In genomic region chr15:65266469-65266868, GRCh38 we compare ENCODE assay signal across 24 cellular contexts. TPM values are rescaled to one million over a fixed set of nuclear protein-coding genes. Genes with fewer than 3 reads are reported as not detected.
"Had no signal": no experiment of that assay in that cellular context is flagged by ENCODE, and none has a peak within 500 bp of the region (broad histone marks: within the 10 kb centered on the region; RNA-seq: fewer than 3 reads in every experiment).

No MANE protein-coding gene starts in this region.

- H3K36me3 ChIP-seq: ovary, transverse colon, uterus had no signal

- ATAC-seq: gastrocnemius medialis; left lobe of liver; natural killer cell; right lobe of liver; stimulated activated effector memory CD8-positive, alpha-beta T cell treated with anti-CD3 and anti-CD28 coated beads, Interleukin-12 subunit alpha, Interleukin-12 subunit beta, amount 100 ng/mL, for 72 hours; upper lobe of right lung had no signal

- H3K4me1 ChIP-seq: right lobe of liver had no signal

- DNase-seq: cortex of kidney; dorsolateral prefrontal cortex; effector CD4-positive, alpha-beta T cell; foreskin fibroblast; gastrocnemius medialis; head of caudate nucleus; mesendoderm; midbrain; natural killer cell; occipital lobe; ovary; right lobe of liver; stimulated activated CD4-positive, alpha-beta T cell treated with anti-CD3 and anti-CD28 coated beads, Interleukin-2, amount 100 ng/mL, for 24 hours; stimulated activated CD4-positive, alpha-beta T cell treated with anti-CD3 and anti-CD28 coated beads, Interleukin-4, amount 100 ng/mL, for 24 hours; stimulated activated naive CD4-positive, alpha-beta T cell treated with Interleukin-2 at 50 U/mL for 16 hours; transverse colon; upper lobe of right lung; uterus had no signal

- H3K4me3 ChIP-seq: dorsolateral prefrontal cortex, gastrocnemius medialis, ovary, right lobe of liver, suprapubic skin, transverse colon, upper lobe of right lung, uterus had no signal

- H3K9me3 ChIP-seq: gastrocnemius medialis, ovary, right lobe of liver, suprapubic skin, transverse colon, upper lobe of right lung, uterus had no signal

- H3K27ac ChIP-seq: dorsolateral prefrontal cortex, gastrocnemius medialis, ovary, right lobe of liver, suprapubic skin, upper lobe of right lung, uterus had no signal

- H3K27me3 ChIP-seq: dorsolateral prefrontal cortex, gastrocnemius medialis, ovary, right lobe of liver, suprapubic skin, transverse colon, upper lobe of right lung, uterus had no signal

RNA-seq across cellular contexts. Expression of gene RNU5A-1, which starts 29.4 kb away (rescaled TPM):
- total RNA-seq: gastrocnemius medialis, glomerular endothelial cell, left lobe of liver, lower leg skin, lung microvascular endothelial cell, natural killer cell, occipital lobe, ovary, right lobe of liver, suprapubic skin, transverse colon, upper lobe of right lung, uterus had no signal

RNA-seq across cellular contexts. Expression of gene RNU5B-1, which starts 38.0 kb away (rescaled TPM):
- total RNA-seq: gastrocnemius medialis, glomerular endothelial cell, left lobe of liver, lower leg skin, lung microvascular endothelial cell, occipital lobe, suprapubic skin, transverse colon had no signal

RNA-seq across cellular contexts. Expression of gene CILP, which starts 55.2 kb away (rescaled TPM):
- total RNA-seq: lung microvascular endothelial cell had no signal
